Comparison of ENCODE assay signal across 1 cellular context in the genomic region with DNA sequence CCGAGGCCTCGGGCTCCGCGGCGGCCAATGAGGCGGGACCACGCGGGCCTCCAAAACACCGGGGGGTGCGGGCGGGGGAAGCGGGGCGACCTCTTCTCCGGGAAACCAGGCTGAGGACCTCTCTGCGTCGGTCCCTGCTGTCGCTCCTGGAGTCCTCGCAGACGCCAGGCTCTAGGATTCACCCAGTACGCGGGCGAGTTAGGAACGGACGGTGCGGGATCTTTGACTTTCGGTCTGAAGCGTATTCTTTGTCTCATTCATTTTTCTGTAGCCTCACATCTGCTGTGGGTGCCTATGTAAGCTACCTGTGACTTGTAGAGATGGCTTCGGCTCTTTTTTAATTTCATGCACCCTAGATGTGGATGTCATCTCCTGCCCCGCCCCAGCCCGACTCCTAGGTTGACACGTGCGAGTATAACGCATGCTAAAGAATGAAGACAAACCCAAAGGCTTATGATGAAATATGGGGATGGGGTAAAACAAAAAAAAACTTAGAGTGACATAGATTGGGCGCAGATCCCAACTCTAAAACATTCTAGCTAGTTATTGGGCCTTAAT.
A peak's percentile ranks its signal among the peaks of the same experiment; 100 is the strongest.
TF ChIP-seq lines count a peak whose summit lies in the region.

No MANE protein-coding gene starts in this region.

TF ChIP-seq in HEK293, 187 proteins besides CTCF, POLR2A, EP300 and RAD21 (continued from another document and continues in another):
- TF ChIP-seq, protein P1, sequence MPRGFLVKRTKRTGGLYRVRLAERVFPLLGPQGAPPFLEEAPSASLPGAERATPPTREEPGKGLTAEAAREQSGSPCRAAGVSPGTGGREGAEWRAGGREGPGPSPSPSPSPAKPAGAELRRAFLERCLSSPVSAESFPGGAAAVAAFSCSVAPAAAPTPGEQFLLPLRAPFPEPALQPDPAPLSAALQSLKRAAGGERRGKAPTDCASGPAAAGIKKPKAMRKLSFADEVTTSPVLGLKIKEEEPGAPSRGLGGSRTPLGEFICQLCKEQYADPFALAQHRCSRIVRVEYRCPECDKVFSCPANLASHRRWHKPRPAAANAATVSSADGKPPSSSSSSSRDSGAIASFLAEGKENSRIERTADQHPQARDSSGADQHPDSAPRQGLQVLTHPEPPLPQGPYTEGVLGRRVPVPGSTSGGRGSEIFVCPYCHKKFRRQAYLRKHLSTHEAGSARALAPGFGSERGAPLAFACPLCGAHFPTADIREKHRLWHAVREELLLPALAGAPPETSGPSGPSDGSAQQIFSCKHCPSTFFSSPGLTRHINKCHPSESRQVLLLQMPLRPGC (tag by site-specific recombination; IDR thresholded peaks at IDR 0.05) = no peak
- TF ChIP-seq, protein P2, sequence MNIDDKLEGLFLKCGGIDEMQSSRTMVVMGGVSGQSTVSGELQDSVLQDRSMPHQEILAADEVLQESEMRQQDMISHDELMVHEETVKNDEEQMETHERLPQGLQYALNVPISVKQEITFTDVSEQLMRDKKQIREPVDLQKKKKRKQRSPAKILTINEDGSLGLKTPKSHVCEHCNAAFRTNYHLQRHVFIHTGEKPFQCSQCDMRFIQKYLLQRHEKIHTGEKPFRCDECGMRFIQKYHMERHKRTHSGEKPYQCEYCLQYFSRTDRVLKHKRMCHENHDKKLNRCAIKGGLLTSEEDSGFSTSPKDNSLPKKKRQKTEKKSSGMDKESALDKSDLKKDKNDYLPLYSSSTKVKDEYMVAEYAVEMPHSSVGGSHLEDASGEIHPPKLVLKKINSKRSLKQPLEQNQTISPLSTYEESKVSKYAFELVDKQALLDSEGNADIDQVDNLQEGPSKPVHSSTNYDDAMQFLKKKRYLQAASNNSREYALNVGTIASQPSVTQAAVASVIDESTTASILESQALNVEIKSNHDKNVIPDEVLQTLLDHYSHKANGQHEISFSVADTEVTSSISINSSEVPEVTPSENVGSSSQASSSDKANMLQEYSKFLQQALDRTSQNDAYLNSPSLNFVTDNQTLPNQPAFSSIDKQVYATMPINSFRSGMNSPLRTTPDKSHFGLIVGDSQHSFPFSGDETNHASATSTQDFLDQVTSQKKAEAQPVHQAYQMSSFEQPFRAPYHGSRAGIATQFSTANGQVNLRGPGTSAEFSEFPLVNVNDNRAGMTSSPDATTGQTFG (tag by site-specific recombination; IDR thresholded peaks at IDR 0.05; ENCODE audit: borderline replicate concordance) = no peak
- TF ChIP-seq ZNF571 (tag by site-specific recombination; IDR thresholded peaks at IDR 0.05) (no peak), ZNF785 (tag by site-specific recombination; IDR thresholded peaks at IDR 0.05) (no peak), ZNF449 (tag by site-specific recombination; IDR thresholded peaks at IDR 0.05) (no peak), ZEB2 (tag by site-specific recombination; IDR thresholded peaks at IDR 0.05) (peak; percentile 73; the same call in 1 of the 2 replicates), ZNF335 (tag by site-specific recombination; conservative IDR thresholded peaks at IDR 0.05) (peak; percentile 99), BCL6B (tag by site-specific recombination; IDR thresholded peaks at IDR 0.05) (no peak), SCRT1 (tag by site-specific recombination; IDR thresholded peaks at IDR 0.05; ENCODE audit: borderline replicate concordance) (no peak; the same call in 1 of the 2 replicates), BCL11A (tag by site-specific recombination; IDR thresholded peaks at IDR 0.05; ENCODE audit: low read depth) (no peak), ZNF48 (tag by site-specific recombination; IDR thresholded peaks at IDR 0.05) (no peak), ZNF548 (tag by site-specific recombination; IDR thresholded peaks at IDR 0.05) (no peak), ZBTB10 (tag by site-specific recombination; IDR thresholded peaks at IDR 0.05) (no peak), ZIC2 (tag by site-specific recombination; IDR thresholded peaks at IDR 0.05) (no peak), ZNF843 (tag by site-specific recombination; IDR thresholded peaks at IDR 0.05) (no peak; the same call in 1 of the 2 replicates), ZNF175 (tag by site-specific recombination; IDR thresholded peaks at IDR 0.05) (no peak), ZNF837 (tag by site-specific recombination; IDR thresholded peaks at IDR 0.05) (no peak), GLI4 (tag by site-specific recombination; IDR thresholded peaks at IDR 0.05) (no peak), ZNF138 (tag by site-specific recombination; IDR thresholded peaks at IDR 0.05; ENCODE audit: borderline replicate concordance) (no peak), ZNF768 (tag by site-specific recombination; IDR thresholded peaks at IDR 0.05) (no peak), ZNF830 (tag by site-specific recombination; IDR thresholded peaks at IDR 0.05; ENCODE audit: low read depth) (no peak), ZNF19 (tag by site-specific recombination; IDR thresholded peaks at IDR 0.05; ENCODE audit: low read depth) (no peak), ZNF707 (tag by site-specific recombination; IDR thresholded peaks at IDR 0.05) (no peak), SP7 (tag by site-specific recombination; IDR thresholded peaks at IDR 0.05) (0 out of 2 replicates have a peak, but pooled peaks have one; percentile 9), ZBTB17 (tag by site-specific recombination; IDR thresholded peaks at IDR 0.05) (peak; percentile 50), ZNF600 (tag by site-specific recombination; IDR thresholded peaks at IDR 0.05) (peak; percentile 39; the same call in 1 of the 2 replicates), ZNF292 (tag by site-specific recombination; IDR thresholded peaks at IDR 0.05; ENCODE audit: borderline replicate concordance, low read depth) (no peak)
- TF ChIP-seq, protein P3, sequence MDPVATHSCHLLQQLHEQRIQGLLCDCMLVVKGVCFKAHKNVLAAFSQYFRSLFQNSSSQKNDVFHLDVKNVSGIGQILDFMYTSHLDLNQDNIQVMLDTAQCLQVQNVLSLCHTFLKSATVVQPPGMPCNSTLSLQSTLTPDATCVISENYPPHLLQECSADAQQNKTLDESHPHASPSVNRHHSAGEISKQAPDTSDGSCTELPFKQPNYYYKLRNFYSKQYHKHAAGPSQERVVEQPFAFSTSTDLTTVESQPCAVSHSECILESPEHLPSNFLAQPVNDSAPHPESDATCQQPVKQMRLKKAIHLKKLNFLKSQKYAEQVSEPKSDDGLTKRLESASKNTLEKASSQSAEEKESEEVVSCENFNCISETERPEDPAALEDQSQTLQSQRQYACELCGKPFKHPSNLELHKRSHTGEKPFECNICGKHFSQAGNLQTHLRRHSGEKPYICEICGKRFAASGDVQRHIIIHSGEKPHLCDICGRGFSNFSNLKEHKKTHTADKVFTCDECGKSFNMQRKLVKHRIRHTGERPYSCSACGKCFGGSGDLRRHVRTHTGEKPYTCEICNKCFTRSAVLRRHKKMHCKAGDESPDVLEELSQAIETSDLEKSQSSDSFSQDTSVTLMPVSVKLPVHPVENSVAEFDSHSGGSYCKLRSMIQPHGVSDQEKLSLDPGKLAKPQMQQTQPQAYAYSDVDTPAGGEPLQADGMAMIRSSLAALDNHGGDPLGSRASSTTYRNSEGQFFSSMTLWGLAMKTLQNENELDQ (tag by site-specific recombination; IDR thresholded peaks at IDR 0.05; ENCODE audit: low read depth) = no peak
- TF ChIP-seq, protein P4, sequence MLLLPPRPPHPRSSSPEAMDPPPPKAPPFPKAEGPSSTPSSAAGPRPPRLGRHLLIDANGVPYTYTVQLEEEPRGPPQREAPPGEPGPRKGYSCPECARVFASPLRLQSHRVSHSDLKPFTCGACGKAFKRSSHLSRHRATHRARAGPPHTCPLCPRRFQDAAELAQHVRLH (tag by site-specific recombination; IDR thresholded peaks at IDR 0.05) = no peak
- TF ChIP-seq, protein P5, sequence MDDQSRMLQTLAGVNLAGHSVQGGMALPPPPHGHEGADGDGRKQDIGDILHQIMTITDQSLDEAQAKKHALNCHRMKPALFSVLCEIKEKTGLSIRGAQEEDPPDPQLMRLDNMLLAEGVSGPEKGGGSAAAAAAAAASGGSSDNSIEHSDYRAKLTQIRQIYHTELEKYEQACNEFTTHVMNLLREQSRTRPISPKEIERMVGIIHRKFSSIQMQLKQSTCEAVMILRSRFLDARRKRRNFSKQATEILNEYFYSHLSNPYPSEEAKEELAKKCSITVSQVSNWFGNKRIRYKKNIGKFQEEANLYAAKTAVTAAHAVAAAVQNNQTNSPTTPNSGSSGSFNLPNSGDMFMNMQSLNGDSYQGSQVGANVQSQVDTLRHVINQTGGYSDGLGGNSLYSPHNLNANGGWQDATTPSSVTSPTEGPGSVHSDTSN (CRISPR knock-in tag; IDR thresholded peaks at IDR 0.05) = no peak
- TF ChIP-seq, protein P6, sequence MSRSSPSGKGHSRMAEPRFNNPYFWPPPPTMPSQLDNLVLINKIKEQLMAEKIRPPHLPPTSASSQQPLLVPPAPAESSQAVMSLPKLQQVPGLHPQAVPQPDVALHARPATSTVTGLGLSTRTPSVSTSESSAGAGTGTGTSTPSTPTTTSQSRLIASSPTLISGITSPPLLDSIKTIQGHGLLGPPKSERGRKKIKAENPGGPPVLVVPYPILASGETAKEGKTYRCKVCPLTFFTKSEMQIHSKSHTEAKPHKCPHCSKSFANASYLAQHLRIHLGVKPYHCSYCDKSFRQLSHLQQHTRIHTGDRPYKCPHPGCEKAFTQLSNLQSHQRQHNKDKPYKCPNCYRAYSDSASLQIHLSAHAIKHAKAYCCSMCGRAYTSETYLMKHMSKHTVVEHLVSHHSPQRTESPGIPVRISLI (tag by site-specific recombination; IDR thresholded peaks at IDR 0.05) = no peak
- TF ChIP-seq, protein P7, sequence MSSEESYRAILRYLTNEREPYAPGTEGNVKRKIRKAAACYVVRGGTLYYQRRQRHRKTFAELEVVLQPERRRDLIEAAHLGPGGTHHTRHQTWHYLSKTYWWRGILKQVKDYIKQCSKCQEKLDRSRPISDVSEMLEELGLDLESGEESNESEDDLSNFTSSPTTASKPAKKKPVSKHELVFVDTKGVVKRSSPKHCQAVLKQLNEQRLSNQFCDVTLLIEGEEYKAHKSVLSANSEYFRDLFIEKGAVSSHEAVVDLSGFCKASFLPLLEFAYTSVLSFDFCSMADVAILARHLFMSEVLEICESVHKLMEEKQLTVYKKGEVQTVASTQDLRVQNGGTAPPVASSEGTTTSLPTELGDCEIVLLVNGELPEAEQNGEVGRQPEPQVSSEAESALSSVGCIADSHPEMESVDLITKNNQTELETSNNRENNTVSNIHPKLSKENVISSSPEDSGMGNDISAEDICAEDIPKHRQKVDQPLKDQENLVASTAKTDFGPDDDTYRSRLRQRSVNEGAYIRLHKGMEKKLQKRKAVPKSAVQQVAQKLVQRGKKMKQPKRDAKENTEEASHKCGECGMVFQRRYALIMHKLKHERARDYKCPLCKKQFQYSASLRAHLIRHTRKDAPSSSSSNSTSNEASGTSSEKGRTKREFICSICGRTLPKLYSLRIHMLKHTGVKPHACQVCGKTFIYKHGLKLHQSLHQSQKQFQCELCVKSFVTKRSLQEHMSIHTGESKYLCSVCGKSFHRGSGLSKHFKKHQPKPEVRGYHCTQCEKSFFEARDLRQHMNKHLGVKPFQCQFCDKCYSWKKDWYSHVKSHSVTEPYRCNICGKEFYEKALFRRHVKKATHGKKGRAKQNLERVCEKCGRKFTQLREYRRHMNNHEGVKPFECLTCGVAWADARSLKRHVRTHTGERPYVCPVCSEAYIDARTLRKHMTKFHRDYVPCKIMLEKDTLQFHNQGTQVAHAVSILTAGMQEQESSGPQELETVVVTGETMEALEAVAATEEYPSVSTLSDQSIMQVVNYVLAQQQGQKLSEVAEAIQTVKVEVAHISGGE (tag by site-specific recombination; conservative IDR thresholded peaks at IDR 0.05; ENCODE audit: low read depth) = no peak
- TF ChIP-seq, protein P8, sequence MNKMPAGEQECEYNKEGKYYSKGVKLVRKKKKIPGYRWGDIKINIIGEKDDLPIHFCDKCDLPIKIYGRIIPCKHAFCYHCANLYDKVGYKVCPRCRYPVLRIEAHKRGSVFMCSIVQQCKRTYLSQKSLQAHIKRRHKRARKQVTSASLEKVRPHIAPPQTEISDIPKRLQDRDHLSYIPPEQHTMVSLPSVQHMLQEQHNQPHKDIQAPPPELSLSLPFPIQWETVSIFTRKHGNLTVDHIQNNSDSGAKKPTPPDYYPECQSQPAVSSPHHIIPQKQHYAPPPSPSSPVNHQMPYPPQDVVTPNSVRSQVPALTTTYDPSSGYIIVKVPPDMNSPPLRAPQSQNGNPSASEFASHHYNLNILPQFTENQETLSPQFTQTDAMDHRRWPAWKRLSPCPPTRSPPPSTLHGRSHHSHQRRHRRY (tag by site-specific recombination; IDR thresholded peaks at IDR 0.05) = no peak
